In genomic region chr6:53796451-53796780, GRCh38 we compare ENCODE assay signal across 1 cellular context.
TF ChIP-seq lines count a peak whose summit lies in the region.

No MANE protein-coding gene starts in this region.

TF ChIP-seq in GM12878, 131 proteins besides CTCF, POLR2A, EP300 and RAD21 (continued from another document):
- TF ChIP-seq ATF7 (IDR thresholded peaks at IDR 0.05; ENCODE audit: low read depth), result no peak
- TF ChIP-seq HDAC2 (IDR thresholded peaks at IDR 0.05), result no peak
- TF ChIP-seq TARDBP (IDR thresholded peaks at IDR 0.05; ENCODE audit: borderline replicate concordance), result no peak
- TF ChIP-seq, protein P1, sequence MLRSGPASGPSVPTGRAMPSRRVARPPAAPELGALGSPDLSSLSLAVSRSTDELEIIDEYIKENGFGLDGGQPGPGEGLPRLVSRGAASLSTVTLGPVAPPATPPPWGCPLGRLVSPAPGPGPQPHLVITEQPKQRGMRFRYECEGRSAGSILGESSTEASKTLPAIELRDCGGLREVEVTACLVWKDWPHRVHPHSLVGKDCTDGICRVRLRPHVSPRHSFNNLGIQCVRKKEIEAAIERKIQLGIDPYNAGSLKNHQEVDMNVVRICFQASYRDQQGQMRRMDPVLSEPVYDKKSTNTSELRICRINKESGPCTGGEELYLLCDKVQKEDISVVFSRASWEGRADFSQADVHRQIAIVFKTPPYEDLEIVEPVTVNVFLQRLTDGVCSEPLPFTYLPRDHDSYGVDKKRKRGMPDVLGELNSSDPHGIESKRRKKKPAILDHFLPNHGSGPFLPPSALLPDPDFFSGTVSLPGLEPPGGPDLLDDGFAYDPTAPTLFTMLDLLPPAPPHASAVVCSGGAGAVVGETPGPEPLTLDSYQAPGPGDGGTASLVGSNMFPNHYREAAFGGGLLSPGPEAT (IDR thresholded peaks at IDR 0.05; ENCODE audit: low read depth), result no peak
- TF ChIP-seq JUND (IDR thresholded peaks at IDR 0.05; ENCODE audit: low read depth, low read length), result no peak
- no peak for TF ChIP-seq NFXL1 (IDR thresholded peaks at IDR 0.05; ENCODE audit: borderline replicate concordance)
- no peak for TF ChIP-seq BCL3 (IDR thresholded peaks at IDR 0.05; ENCODE audit: borderline replicate concordance, insufficient read depth, low read depth, low read length, poor library complexity, severe bottlenecking)
- no peak for TF ChIP-seq RBBP5 (conservative IDR thresholded peaks at IDR 0.05)
- TF ChIP-seq EED (IDR thresholded peaks at IDR 0.05; ENCODE audit: low read depth), result no peak
- TF ChIP-seq SRF (IDR thresholded peaks at IDR 0.05; ENCODE audit: low read depth in 2 of 2, low read length in 2 of 2), result no peak
TF ChIP-seq in GM12878: peak in this region for 0.
